In genomic region chr2:230913406-230913805, GRCh38 we compare ENCODE assay signal across 8 cellular contexts. TPM values are rescaled to one million over a fixed set of nuclear protein-coding genes. Genes with fewer than 3 reads are reported as not detected.
A peak's percentile ranks its signal among the peaks of the same experiment; 100 is the strongest.
DNase-seq lines count a peak whose midpoint lies in the region; ATAC-seq and TF ChIP-seq lines count a peak whose summit lies in the region.

No MANE protein-coding gene starts in this region.

- H3K27me3 ChIP-seq in SK-N-SH (ENCODE audit: insufficient read depth) (peaks cover 12% of the 10 kb centered on the region; the same call in 1 of the 2 replicates), thoracic aorta (replicated peaks; ENCODE audit: insufficient read depth) (no peaks in the 10 kb centered on the region)

- TF ChIP-seq EP300 in SK-N-SH (IDR thresholded peaks at IDR 0.05; ENCODE audit: borderline replicate concordance in 1 of 2, low read depth in 1 of 2, low read length in 1 of 2), result no peak

- H3K4me1 ChIP-seq in SK-N-SH (ENCODE audit: control insufficient read depth in 1 of 2, insufficient read depth in 2 of 2, low read depth in 1 of 2, low read length in 1 of 2) (no peaks in the 10 kb centered on the region; a peak in 1 of 4 replicates), thoracic aorta (ENCODE audit: control insufficient read depth in 1 of 2, low read depth in 2 of 2) (no peaks in the 10 kb centered on the region)

- H4K20me1 ChIP-seq in SK-N-SH (ENCODE audit: insufficient read depth), result no peaks in the 10 kb centered on the region

- no peaks in the 10 kb centered on the region for H3K9me2 ChIP-seq in SK-N-SH

- H3K4me2 ChIP-seq in SK-N-SH, result no peak overlapping the region

- no peaks in the 10 kb centered on the region for H3K4me1 Mint-ChIP-seq in glutamatergic neuron (ENCODE audit: low read depth, unreplicated experiment)

- H3K27ac ChIP-seq in SK-N-SH (ENCODE audit: low read depth in 2 of 2, low read length in 1 of 2) (no peak overlapping the region), thoracic aorta (no peak overlapping the region)

- H3K9me3 Mint-ChIP-seq in glutamatergic neuron (ENCODE audit: unreplicated experiment), result peaks cover 5% of the 10 kb centered on the region

- no peak overlapping the region for H3K27ac Mint-ChIP-seq in glutamatergic neuron (ENCODE audit: unreplicated experiment)

- no peak for ATAC-seq in thoracic aorta (ENCODE audit: insufficient number of reproducible peaks, low FRiP score, low read depth)
- ATAC-seq in HG02885 (IDR thresholded peaks at IDR 0.05; ENCODE audit: poor library complexity, unreplicated experiment), result no peak
- ATAC-seq in HG02623 (IDR thresholded peaks at IDR 0.05; ENCODE audit: unreplicated experiment), result no peak

- no peak overlapping the region for H3K4me3 Mint-ChIP-seq in glutamatergic neuron (ENCODE audit: unreplicated experiment)

- H3K9ac ChIP-seq in SK-N-SH, result no peak overlapping the region

- POLR2A ChIA-PET in SK-N-SH (lab: Yijun Ruan, JAX), result interaction anchor here (0.7 kb wide), 1 partner anchor 89 kb away, joined by 5 read pairs; no protein-coding TSS in a partner anchor

- H3K4me3 ChIP-seq in SK-N-SH (ENCODE audit: low read depth in 2 of 2, low read length in 1 of 2) (no peak overlapping the region), thoracic aorta (no peak overlapping the region)

- TF ChIP-seq CTCF in GM13976 (IDR thresholded peaks at IDR 0.05; ENCODE audit: borderline replicate concordance, control extremely low read depth, extremely low read depth, insufficient read depth, missing control alignments) (peak; percentile 45), SK-N-SH (IDR thresholded peaks at IDR 0.05) (peak; percentile 58), glutamatergic neuron (IDR thresholded peaks at IDR 0.05; ENCODE audit: partially characterized antibody, unreplicated experiment) (peak; percentile 35), thoracic aorta (IDR thresholded peaks at IDR 0.05) (peak; percentile 54)

- 87% methylated on average over 2 of the region's 2 CpGs for WGBS in SK-N-SH (ENCODE audit: low lambda C conversion rate)

- H3K9me3 ChIP-seq in SK-N-SH (no peaks in the 10 kb centered on the region), thoracic aorta (no peaks in the 10 kb centered on the region)

- no peaks in the 10 kb centered on the region for H3K36me3 ChIP-seq in SK-N-SH (replicated peaks in 1 of 2; ENCODE audit: control insufficient read depth in 1 of 2, insufficient read depth in 2 of 2, low read length in 1 of 2)
- no peaks in the 10 kb centered on the region for H3K36me3 ChIP-seq in thoracic aorta

- peak; percentile 71 for DNase-seq in AML-193 (lab: John Stamatoyannopoulos, UW)
- DNase-seq in GM13976 (ENCODE audit: low spot score), result no peak
- DNase-seq in SK-N-SH, result peak; percentile 85
- no peak for DNase-seq in glutamatergic neuron
- DNase-seq in thoracic aorta (ENCODE audit: low spot score), result no peak
- no peak for DNase-seq in stimulated activated CD4-positive, alpha-beta T cell treated with anti-CD3 and anti-CD28 coated beads, Interleukin-4, amount 100 ng/mL, for 1 hour

- H3K79me2 ChIP-seq in SK-N-SH (ENCODE audit: insufficient read depth), result no peaks in the 10 kb centered on the region

- in situ Hi-C loops in GM13976 (cut with MboI; ENCODE audit: low sequenced_read_pairs, unreplicated experiment), result no loop called here

- peaks cover 13% of the 10 kb centered on the region for H3K36me3 Mint-ChIP-seq in glutamatergic neuron (ENCODE audit: unreplicated experiment)

- H3F3A ChIP-seq in SK-N-SH (replicated peaks; ENCODE audit: insufficient read depth), result no peaks in the 10 kb centered on the region

- peak; percentile 89 for TF ChIP-seq RAD21 in SK-N-SH (IDR thresholded peaks at IDR 0.05; ENCODE audit: low read length)

- no peak overlapping the region for H2AFZ ChIP-seq in SK-N-SH (ENCODE audit: low read depth)

- CTCF ChIA-PET in SK-N-SH (lab: Yijun Ruan, JAX), result interaction anchor here (0.7 to 4.1 kb wide), 37 partner anchors 10 to 228 kb away, joined by 3 to 58 read pairs (median 6); partner anchors contain the start of genes GPR55, ITM2C and SPATA3

- H3K27me3 Mint-ChIP-seq in glutamatergic neuron (ENCODE audit: unreplicated experiment), result no peaks in the 10 kb centered on the region

TF ChIP-seq in SK-N-SH, 30 proteins besides CTCF, POLR2A, EP300 and RAD21:
- no peak for TF ChIP-seq RCOR1 (IDR thresholded peaks at IDR 0.05; ENCODE audit: low read length)
- TF ChIP-seq SMC3 (IDR thresholded peaks at IDR 0.05; ENCODE audit: low read depth, low read length), result peak; percentile 74
- no peak for TF ChIP-seq ELF1 (IDR thresholded peaks at IDR 0.05)
- TF ChIP-seq RFX5 (IDR thresholded peaks at IDR 0.05; ENCODE audit: low read length), result no peak

RNA-seq across cellular contexts. Expression of gene GPR55, which starts 11.6 kb away (rescaled TPM):
- not detected in 2 replicates for polyA plus RNA-seq in SK-N-SH (2012; rRNA removed)
- polyA plus RNA-seq in SK-N-SH (2012; cell fraction: cytosol; rRNA removed), result not detected in 2 replicates
- 0.02 and 0.04 TPM in 2 replicates for polyA plus RNA-seq in SK-N-SH (2012; cell fraction: nucleus; rRNA removed)
- not detected for total RNA-seq in glutamatergic neuron (ENCODE audit: unreplicated experiment)
- total RNA-seq in thoracic aorta, result not detected

RNA-seq across cellular contexts. Expression of gene ITM2C, which starts 48.7 kb away (rescaled TPM):
- 288 and 290 TPM in 2 replicates for polyA plus RNA-seq in SK-N-SH (2012; rRNA removed)
- 120 and 202 TPM in 2 replicates for polyA plus RNA-seq in SK-N-SH (2012; cell fraction: cytosol; rRNA removed)
- polyA plus RNA-seq in SK-N-SH (2012; cell fraction: nucleus; rRNA removed), result 97.8 and 154 TPM in 2 replicates
- total RNA-seq in glutamatergic neuron (ENCODE audit: unreplicated experiment), result 72.0 TPM
- total RNA-seq in thoracic aorta, result 10 to 100 TPM; 65.5 to 70.6 TPM

Comparison
In these comparisons a context has a peak if more than half of its experiments do, and no peak if none do; other contexts are left out.
1. DNase-seq: peak in AML-193 (2 of 2) and SK-N-SH (single experiment); none in GM13976 (single experiment), glutamatergic neuron (single experiment), thoracic aorta (single experiment) and stimulated activated CD4-positive, alpha-beta T cell treated with anti-CD3 and anti-CD28 coated beads, Interleukin-4, amount 100 ng/mL, for 1 hour (single experiment).
2. Peak in every context shown above with its lines, with median percentiles within 50 percentile points of each other: CTCF ChIP-seq.